9 cellular contexts compared by ENCODE assay signal in genomic region chrX:68183612-68184214, GRCh38.
DNase-seq lines count a peak whose midpoint lies in the region; ATAC-seq and TF ChIP-seq lines count a peak whose summit lies in the region.
"Had no signal": no experiment of that assay in that cellular context is flagged by ENCODE, and none has a peak within 500 bp of the region (broad histone marks: within the 10 kb centered on the region; RNA-seq: fewer than 3 reads in every experiment).

No MANE protein-coding gene starts in this region.

- H3K9me3 Mint-ChIP-seq in activated T-helper 2 cell treated with anti-CD3 and anti-CD28 coated beads, Interferon-gamma antibody, Interleukin-2, Interleukin-4, amounts not matched to agents 10 μg/mL and 5 μg/mL and 100 μg/mL, durations not matched to agents 14 hours and 24 hours and 36 hours, result peaks cover 6% of the 10 kb centered on the region

- H4K20me1 ChIP-seq in KMS-11 (ENCODE audit: insufficient read depth), result no peaks in the 10 kb centered on the region

- intact Hi-C loops in activated T-helper 2 cell treated with anti-CD3 and anti-CD28 coated beads, Interferon-gamma antibody, Interleukin-2, Interleukin-4, amounts not matched to agents 10 μg/mL and 5 μg/mL and 100 μg/mL, durations not matched to agents 14 hours and 24 hours and 36 hours (cut with micrococcal nuclease), result loop anchor here (10.0 kb wide), 1 partner anchor 321 kb away; no protein-coding TSS in a partner anchor
- intact Hi-C loops in lower lobe of right lung (cut with DNase I), result no loop called here
- intact Hi-C loops in tibial artery (cut with DNase I; ENCODE audit: low total_unique reads), result no loop called here

- H3K9me3 ChIP-seq in lower lobe of right lung (no peaks in the 10 kb centered on the region), tibial artery (no peaks in the 10 kb centered on the region)
- H3K9me3 ChIP-seq: thoracic aorta had no signal

- H3K4me3 ChIP-seq in KMS-11 (IDR thresholded peaks at IDR 0.05; ENCODE audit: insufficient read depth, low read depth, low read length) (no peak overlapping the region), lower lobe of right lung (no peak overlapping the region), tibial artery (no peak overlapping the region)
- H3K4me3 ChIP-seq: thoracic aorta had no signal

- H3K36me3 Mint-ChIP-seq in activated T-helper 2 cell treated with anti-CD3 and anti-CD28 coated beads, Interferon-gamma antibody, Interleukin-2, Interleukin-4, amounts not matched to agents 10 μg/mL and 5 μg/mL and 100 μg/mL, durations not matched to agents 14 hours and 24 hours and 36 hours (ENCODE audit: low read depth), result peaks cover 7% of the 10 kb centered on the region

- H3K4me3 Mint-ChIP-seq in activated T-helper 2 cell treated with anti-CD3 and anti-CD28 coated beads, Interferon-gamma antibody, Interleukin-2, Interleukin-4, amounts not matched to agents 10 μg/mL and 5 μg/mL and 100 μg/mL, durations not matched to agents 14 hours and 24 hours and 36 hours (ENCODE audit: low read depth), result no peak overlapping the region

- ATAC-seq in lower lobe of right lung (no peak), HG03097 (IDR thresholded peaks at IDR 0.05; ENCODE audit: low FRiP score, unreplicated experiment) (no peak), GM18858 (IDR thresholded peaks at IDR 0.05; ENCODE audit: unreplicated experiment) (no peak)

- H3K79me2 ChIP-seq in KMS-11 (ENCODE audit: insufficient read depth, low read depth), result no peaks in the 10 kb centered on the region

- peaks cover 29% of the 10 kb centered on the region for H3K4me1 Mint-ChIP-seq in activated T-helper 2 cell treated with anti-CD3 and anti-CD28 coated beads, Interferon-gamma antibody, Interleukin-2, Interleukin-4, amounts not matched to agents 10 μg/mL and 5 μg/mL and 100 μg/mL, durations not matched to agents 14 hours and 24 hours and 36 hours (ENCODE audit: low read depth)

- no peak overlapping the region for H3K27ac ChIP-seq in KMS-11
- no peak overlapping the region for H3K27ac ChIP-seq in lower lobe of right lung
- H3K27ac ChIP-seq in tibial artery, result no peak overlapping the region
- H3K27ac ChIP-seq: thoracic aorta had no signal

- DNase-seq in Daoy (ENCODE audit: low read depth), result peak; percentile 5
- no peak for DNase-seq in activated T-helper 2 cell treated with anti-CD3 and anti-CD28 coated beads, Interferon-gamma antibody, Interleukin-2, Interleukin-4, amounts not matched to agents 10 μg/mL and 5 μg/mL and 100 μg/mL, durations not matched to agents 14 hours and 24 hours and 36 hours (ENCODE audit: low spot score)
- no peak for DNase-seq in lower lobe of right lung
- DNase-seq in activated effector memory CD4-positive, alpha-beta T cell treated with Interleukin-2 at 50 U/mL for 16 hours, result no peak
- no peak for DNase-seq in tibial artery

- TF ChIP-seq CTCF in KMS-11 (conservative IDR thresholded peaks at IDR 0.05; ENCODE audit: low read depth, low read length) (peak; percentile 51; the same call in 1 of the 2 replicates), lower lobe of right lung (IDR thresholded peaks at IDR 0.05) (peak; percentile 28), tibial artery (IDR thresholded peaks at IDR 0.05) (peak in 1 of 2 experiments; percentile 21)

- no peak overlapping the region for H2AFZ ChIP-seq in KMS-11 (ENCODE audit: low read depth)

- H3K27me3 Mint-ChIP-seq in activated T-helper 2 cell treated with anti-CD3 and anti-CD28 coated beads, Interferon-gamma antibody, Interleukin-2, Interleukin-4, amounts not matched to agents 10 μg/mL and 5 μg/mL and 100 μg/mL, durations not matched to agents 14 hours and 24 hours and 36 hours (ENCODE audit: low read depth), result no peaks in the 10 kb centered on the region

- H3K27me3 ChIP-seq in KMS-11 (ENCODE audit: insufficient read depth, low read depth), result no peaks in the 10 kb centered on the region
- no peaks in the 10 kb centered on the region for H3K27me3 ChIP-seq in lower lobe of right lung (ENCODE audit: low read depth)
- no peaks in the 10 kb centered on the region for H3K27me3 ChIP-seq in tibial artery

- H3K4me1 ChIP-seq in KMS-11 (ENCODE audit: low read depth, poor library complexity, severe bottlenecking) (no peaks in the 10 kb centered on the region), lower lobe of right lung (no peaks in the 10 kb centered on the region), tibial artery (no peaks in the 10 kb centered on the region)

- H3K27ac Mint-ChIP-seq in activated T-helper 2 cell treated with anti-CD3 and anti-CD28 coated beads, Interferon-gamma antibody, Interleukin-2, Interleukin-4, amounts not matched to agents 10 μg/mL and 5 μg/mL and 100 μg/mL, durations not matched to agents 14 hours and 24 hours and 36 hours, result peak overlapping the region; percentile 22

- no peak overlapping the region for H3K4me2 ChIP-seq in KMS-11

- no peaks in the 10 kb centered on the region for H3K36me3 ChIP-seq in KMS-11 (ENCODE audit: insufficient read depth)
- H3K36me3 ChIP-seq in lower lobe of right lung, result no peaks in the 10 kb centered on the region
- H3K36me3 ChIP-seq in tibial artery, result no peaks in the 10 kb centered on the region
- H3K36me3 ChIP-seq: thoracic aorta had no signal

- no peak overlapping the region for H3K9ac ChIP-seq in KMS-11
